1 cellular context compared by ENCODE assay signal in genomic region chr9:136821333-136822031, GRCh38.
TF ChIP-seq lines count a peak whose summit lies in the region.

No MANE protein-coding gene starts in this region.

TF ChIP-seq in HepG2, 621 proteins besides CTCF, POLR2A, EP300 and RAD21:
- TF ChIP-seq AGO2 (optimal IDR thresholded peaks at IDR 0.05; ENCODE audit: low read depth, low read length) (peak; percentile 52), RBFOX2 (IDR thresholded peaks at IDR 0.05; ENCODE audit: low read depth, low read length) (peak; percentile 56; the same call in 1 of the 2 replicates), DMAP1 (CRISPR knock-in tag; IDR thresholded peaks at IDR 0.05) (no peak)
